In the genomic region with DNA sequence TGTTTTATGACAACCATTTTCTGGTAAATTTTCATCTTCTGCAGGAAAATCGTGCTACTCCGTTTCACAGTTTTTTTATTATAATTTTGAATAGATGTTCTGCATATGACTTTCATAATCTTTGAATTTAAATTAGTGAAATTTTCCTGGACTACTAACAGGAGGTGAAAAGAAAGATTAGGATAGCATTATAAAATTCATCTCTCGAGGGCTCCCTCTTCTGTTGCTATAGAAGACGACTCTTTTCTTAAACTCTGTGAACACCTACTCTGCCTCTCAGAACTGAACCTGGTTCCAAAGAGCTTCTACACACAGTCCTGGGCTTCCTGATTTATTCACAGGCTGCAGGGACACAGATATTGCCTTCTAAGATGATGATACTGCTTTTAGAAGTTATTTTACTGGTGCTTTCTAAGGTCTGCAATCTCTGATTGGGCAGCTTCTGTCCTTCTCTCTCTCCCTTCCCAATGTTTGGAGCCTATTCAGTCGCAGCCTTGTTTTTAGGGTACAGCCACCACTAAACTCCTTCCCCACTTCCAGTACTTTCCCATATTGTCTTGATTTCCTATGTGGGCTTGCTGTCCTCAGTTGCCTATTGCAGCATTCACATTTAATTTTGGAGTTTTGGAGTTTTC, we compare ENCODE assay signal across 10 cellular contexts. TPM values are rescaled to one million over a fixed set of nuclear protein-coding genes. Genes with fewer than 3 reads are reported as not detected.
DNase-seq lines count a peak whose midpoint lies in the region; ATAC-seq and TF ChIP-seq lines count a peak whose summit lies in the region.
"Had no signal": no experiment of that assay in that cellular context is flagged by ENCODE, and none has a peak within 500 bp of the region (broad histone marks: within the 10 kb centered on the region; RNA-seq: fewer than 3 reads in every experiment).

No MANE protein-coding gene starts in this region.

- no peak overlapping the region for H3K27ac ChIP-seq in 22Rv1
- no peak overlapping the region for H3K27ac ChIP-seq in PC-9
- H3K27ac ChIP-seq: coronary artery had no signal

- CTCF ChIA-PET in PC-9 (lab: Charles Lee), result interaction anchor here (0.6 kb wide), 1 partner anchor 10 kb away, joined by 7 read pairs; a partner anchor contains a TSS

- H3K4me2 ChIP-seq in PC-9, result no peak overlapping the region

- no peaks in the 10 kb centered on the region for H3K36me3 ChIP-seq in PC-9 (ENCODE audit: low read depth)

- H3K79me2 ChIP-seq in PC-9 (ENCODE audit: low read depth), result no peaks in the 10 kb centered on the region

- ATAC-seq in GM21825 (IDR thresholded peaks at IDR 0.05; ENCODE audit: unreplicated experiment) (no peak), GM19397 (IDR thresholded peaks at IDR 0.05; ENCODE audit: unreplicated experiment) (no peak)
- ATAC-seq: activated CD8-positive, alpha-beta T cell treated with anti-CD3 and anti-CD28 coated beads for 36 hours had no signal

- no peaks in the 10 kb centered on the region for H3K27me3 ChIP-seq in PC-9 (ENCODE audit: insufficient read depth, low read depth)

- no peak overlapping the region for H3K4me3 ChIP-seq in PC-9
- H3K4me3 ChIP-seq: coronary artery had no signal

- DNase-seq in GM03348 (ENCODE audit: low spot score), result peak; percentile 46
- no peak for DNase-seq in PC-9
- peak; percentile 54 for DNase-seq in fibroblast of peridontal ligament (ENCODE audit: extremely low read depth)
- no peak for DNase-seq in NOMO-1 treated with dmso at 0.1 percent for 144 hours (lab: John Stamatoyannopoulos, UW; ENCODE audit: unreplicated experiment)
- DNase-seq in activated T-cell treated with anti-CD3 and anti-CD28 coated beads, Interleukin-2, amount 50 U/mL, for 48 hours, result no peak
- DNase-seq: activated CD8-positive, alpha-beta T cell treated with anti-CD3 and anti-CD28 coated beads for 36 hours had no signal

- no peaks in the 10 kb centered on the region for H3K4me1 ChIP-seq in PC-9 (replicated peaks; ENCODE audit: insufficient read depth)

- H4K20me1 ChIP-seq in PC-9 (ENCODE audit: insufficient read depth), result no peaks in the 10 kb centered on the region

- no TSS peak for BruUV-seq in PC-9 (replicated peaks; lab: Mats Ljungman, UMichigan)

- H2AFZ ChIP-seq in PC-9, result no peak overlapping the region

- intact Hi-C loops in PC-9 (cut with micrococcal nuclease; ENCODE audit: unreplicated experiment), result no loop called here

- no peaks in the 10 kb centered on the region for H3K9me2 ChIP-seq in PC-9 (ENCODE audit: insufficient read depth)

- POLR2A ChIA-PET in PC-9 (lab: Charles Lee; ENCODE audit: unreplicated experiment), result no interaction called here

- no peaks in the 10 kb centered on the region for H3F3A ChIP-seq in PC-9 (ENCODE audit: insufficient read depth, low read depth)

- no peaks in the 10 kb centered on the region for H3K9me3 ChIP-seq in PC-9 (ENCODE audit: insufficient read depth, low read depth)

- TF ChIP-seq CTCF in 22Rv1 (IDR thresholded peaks at IDR 0.05), result peak; percentile 19
- peak; percentile 45; the same call in 1 of the 2 replicates for TF ChIP-seq CTCF in PC-9 (conservative IDR thresholded peaks at IDR 0.05)

RNA-seq across cellular contexts. Expression of a gene that starts 10.1 kb away (rescaled TPM):
- 8.0 and 11.4 TPM in 2 replicates for total RNA-seq in PC-9 (2021)

RNA-seq across cellular contexts. Expression of a gene that starts 26.5 kb away (rescaled TPM):
- total RNA-seq in PC-9 (2021), result 202 and 213 TPM in 2 replicates

RNA-seq across cellular contexts. Expression of a gene that starts 38.2 kb away (rescaled TPM):
- not detected in 2 replicates for total RNA-seq in PC-9 (2021)
- total RNA-seq: activated CD8-positive, alpha-beta T cell treated with anti-CD3 and anti-CD28 coated beads for 36 hours had no signal

Comparison
In these comparisons a context has a peak if more than half of its experiments do, and no peak if none do; other contexts are left out.
1. DNase-seq: peak in GM03348 (single experiment) and fibroblast of peridontal ligament (single experiment); none in PC-9 (0 of 2), NOMO-1 treated with dmso at 0.1 percent for 144 hours (single experiment) and activated T-cell treated with anti-CD3 and anti-CD28 coated beads, Interleukin-2, amount 50 U/mL, for 48 hours (0 of 2).